Comparison of ENCODE assay signal across 14 cellular contexts in the genomic region with DNA sequence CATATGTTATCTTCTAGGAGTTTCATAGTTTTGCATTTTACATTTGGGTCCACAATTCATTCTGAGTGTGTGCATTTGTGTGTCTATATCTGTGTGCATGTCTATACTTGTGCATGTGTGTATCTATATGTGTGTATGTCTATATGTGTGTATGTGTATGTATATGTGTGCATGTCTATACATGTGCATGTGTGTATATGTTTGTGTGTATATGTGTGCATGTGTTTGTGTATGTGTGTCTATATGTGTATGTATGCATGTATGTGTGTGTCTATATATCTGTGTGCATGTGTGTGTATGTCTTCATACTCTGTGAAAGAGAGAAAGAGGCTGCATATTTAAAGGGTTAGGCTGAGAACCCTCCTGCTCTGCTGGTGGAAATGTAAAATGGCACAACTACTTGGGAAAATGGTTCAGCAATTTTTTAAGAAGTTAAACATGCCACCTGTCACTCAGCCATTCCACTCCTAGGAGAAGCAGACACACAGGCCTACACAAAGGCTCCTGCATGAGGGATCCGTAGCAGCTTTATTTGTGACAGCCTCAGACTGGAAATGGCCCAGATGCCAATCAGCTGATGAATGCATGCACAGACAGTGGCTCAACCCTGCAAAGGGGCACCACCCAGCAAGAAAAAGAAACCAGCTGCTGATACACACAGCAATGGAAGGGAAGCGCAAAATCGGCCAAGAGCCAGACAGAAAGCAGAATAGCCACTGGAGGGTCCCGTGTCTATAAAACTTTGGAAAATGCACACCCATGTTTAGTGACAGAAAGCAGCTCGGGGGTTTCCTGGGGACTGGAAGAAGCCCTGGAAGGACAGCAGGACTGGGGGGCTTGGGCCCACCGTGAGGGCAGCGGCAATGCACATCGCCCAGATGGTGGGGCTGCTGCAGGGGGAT.
DNase-seq lines count a peak whose midpoint lies in the region; ATAC-seq and TF ChIP-seq lines count a peak whose summit lies in the region.
"Had no signal": no experiment of that assay in that cellular context is flagged by ENCODE, and none has a peak within 500 bp of the region (broad histone marks: within the 10 kb centered on the region; RNA-seq: fewer than 3 reads in every experiment).

No MANE protein-coding gene starts in this region.

- H3K9ac ChIP-seq in neural progenitor cell, result no peak overlapping the region

- no peak overlapping the region for H2AFZ ChIP-seq in neural progenitor cell (replicated peaks)

- no peak overlapping the region for H3K4me2 ChIP-seq in neural progenitor cell

- H3K27ac Mint-ChIP-seq in neural progenitor cell, result no peak overlapping the region
- H3K27ac Mint-ChIP-seq: activated naive CD8-positive, alpha-beta T cell treated with anti-CD3 and anti-CD28 coated beads, Interleukin-2, amount 10 ng/mL, durations not matched to agents 7 days and 5 days had no signal

- peaks cover 0 to 19% (median 7%) of the 10 kb centered on the region in 4 donors for H3K4me1 ChIP-seq in transverse colon
- no peaks in the 10 kb centered on the region for H3K4me1 ChIP-seq in neural progenitor cell
- H3K4me1 ChIP-seq: upper lobe of left lung had no signal

- no peak for TF ChIP-seq EP300 in transverse colon (IDR thresholded peaks at IDR 0.05; ENCODE audit: low read depth)

- H3F3A ChIP-seq in neural progenitor cell (ENCODE audit: low read depth), result no peaks in the 10 kb centered on the region

- H3K27me3 ChIP-seq in kidney epithelial cell (ENCODE audit: control insufficient read depth, insufficient read depth, low read length) (no peaks in the 10 kb centered on the region), transverse colon (no peaks in the 10 kb centered on the region), neural progenitor cell (no peaks in the 10 kb centered on the region)
- H3K27me3 ChIP-seq: esophagus squamous epithelium, upper lobe of left lung had no signal

- no peaks in the 10 kb centered on the region for H3K9me3 Mint-ChIP-seq in neural progenitor cell
- H3K9me3 Mint-ChIP-seq: activated naive CD8-positive, alpha-beta T cell treated with anti-CD3 and anti-CD28 coated beads, Interleukin-2, amount 10 ng/mL, durations not matched to agents 7 days and 5 days had no signal

- intact Hi-C loops in transverse colon (cut with DNase I; ENCODE audit: low total_unique reads), result loop anchor here (1.0 kb wide), 1 partner anchor 31 kb away; no protein-coding TSS in a partner anchor

- H3K36me3 ChIP-seq in kidney epithelial cell (ENCODE audit: control insufficient read depth, insufficient read depth, low read length) (no peaks in the 10 kb centered on the region), transverse colon (no peaks in the 10 kb centered on the region), neural progenitor cell (no peaks in the 10 kb centered on the region)
- H3K36me3 ChIP-seq: esophagus squamous epithelium, upper lobe of left lung had no signal

- H3K36me3 Mint-ChIP-seq in neural progenitor cell, result peaks cover 3% of the 10 kb centered on the region
- H3K36me3 Mint-ChIP-seq: activated naive CD8-positive, alpha-beta T cell treated with anti-CD3 and anti-CD28 coated beads, Interleukin-2, amount 10 ng/mL, durations not matched to agents 7 days and 5 days had no signal

- TF ChIP-seq POLR2A in transverse colon (IDR thresholded peaks at IDR 0.05), result no peak

- H3K4me3 ChIP-seq in coronary artery, result no peak overlapping the region
- no peak overlapping the region for H3K4me3 ChIP-seq in kidney epithelial cell (ENCODE audit: low read depth, low read length)
- no peak overlapping the region for H3K4me3 ChIP-seq in transverse colon
- H3K4me3 ChIP-seq in neural progenitor cell, result no peak overlapping the region
- H3K4me3 ChIP-seq: esophagus squamous epithelium, upper lobe of left lung had no signal

- in situ Hi-C loops in transverse colon (cut with MboI; ENCODE audit: low pct_ligation_motif_present in 1 of 4, low pct_unique_long_range_greater_than_20kb in 1 of 4, low sequenced_read_pairs in 3 of 4), result no loop called here

- TF ChIP-seq CTCF in coronary artery (IDR thresholded peaks at IDR 0.05) (no peak), kidney epithelial cell (IDR thresholded peaks at IDR 0.05; ENCODE audit: insufficient read depth, low read length, poor library complexity, severe bottlenecking) (no peak), transverse colon (IDR thresholded peaks at IDR 0.05) (no peak), neural progenitor cell (IDR thresholded peaks at IDR 0.05) (no peak)

- H3K79me2 ChIP-seq in neural progenitor cell (ENCODE audit: low read depth), result no peaks in the 10 kb centered on the region

- no peaks in the 10 kb centered on the region for H3K9me3 ChIP-seq in transverse colon
- no peaks in the 10 kb centered on the region for H3K9me3 ChIP-seq in neural progenitor cell (ENCODE audit: low read depth)
- H3K9me3 ChIP-seq: esophagus squamous epithelium, upper lobe of left lung had no signal

- H3K4me1 Mint-ChIP-seq in neural progenitor cell, result peaks cover 12% of the 10 kb centered on the region

- peaks cover 4% of the 10 kb centered on the region for H3K27me3 Mint-ChIP-seq in neural progenitor cell (ENCODE audit: insufficient read depth, low read depth)

- 80 to 83% methylated on average over 6 to 8 of the region's 8 CpGs for WGBS in transverse colon (ENCODE audit: low coverage in 1 of 2), 2 donors

- no peaks in the 10 kb centered on the region for H4K20me1 ChIP-seq in neural progenitor cell (ENCODE audit: low read depth)

- peak overlapping the region in 1 of 2 donors; percentile 61 for H3K27ac ChIP-seq in coronary artery
- H3K27ac ChIP-seq in transverse colon, result no peak overlapping the region
- H3K27ac ChIP-seq in neural progenitor cell, result no peak overlapping the region
- H3K27ac ChIP-seq: esophagus squamous epithelium, upper lobe of left lung had no signal

- peak; percentile 32 for DNase-seq in NCI-H2171 treated with DMSO at 0.1 percent for 48 hours (lab: John Stamatoyannopoulos, UW)
- DNase-seq in NCI-H2171 (lab: John Stamatoyannopoulos, UW), result no peak
- DNase-seq in coronary artery (ENCODE audit: low spot score), result peak; percentile 72
- DNase-seq in kidney epithelial cell (ENCODE audit: low read depth), result peak; percentile 74
- peak; percentile 2 for DNase-seq in transverse colon
- no peak for DNase-seq in DMS153 (lab: John Stamatoyannopoulos, UW)
- DNase-seq in neural progenitor cell (ENCODE audit: low spot score), result no peak
- DNase-seq: activated CD4-positive, CD25-positive, alpha-beta regulatory T cell; activated naive CD8-positive, alpha-beta T cell treated with anti-CD3 and anti-CD28 coated beads, Interleukin-2, amount 10 ng/mL, durations not matched to agents 7 days and 5 days; esophagus squamous epithelium; NCI-H1092 treated with DMSO at 0.1 percent for 48 hours; stimulated activated CD4-positive, alpha-beta T cell treated with anti-CD3 and anti-CD28 coated beads, Interleukin-4, amount 100 ng/mL, for 24 hours; upper lobe of left lung had no signal

- no peak overlapping the region for H3K4me3 Mint-ChIP-seq in neural progenitor cell
- H3K4me3 Mint-ChIP-seq: activated naive CD8-positive, alpha-beta T cell treated with anti-CD3 and anti-CD28 coated beads, Interleukin-2, amount 10 ng/mL, durations not matched to agents 7 days and 5 days had no signal

- ATAC-seq in GM19455 (IDR thresholded peaks at IDR 0.05; ENCODE audit: unreplicated experiment), result no peak

Comparison
In these comparisons a context has a peak if more than half of its experiments do, and no peak if none do; other contexts are left out.
1. DNase-seq: peak in NCI-H2171 treated with DMSO at 0.1 percent for 48 hours (single experiment), coronary artery (single experiment), kidney epithelial cell (single experiment) and transverse colon (single experiment); none in NCI-H2171 (single experiment), DMS153 (single experiment) and neural progenitor cell (single experiment).